17 cellular contexts compared by ENCODE assay signal in genomic region chr14:95316826-95317225, GRCh38. TPM values are rescaled to one million over a fixed set of nuclear protein-coding genes. Genes with fewer than 3 reads are reported as not detected.
DNase-seq lines count a peak whose midpoint lies in the region; ATAC-seq and TF ChIP-seq lines count a peak whose summit lies in the region.
"Had no signal": no experiment of that assay in that cellular context is flagged by ENCODE, and none has a peak within 500 bp of the region (broad histone marks: within the 10 kb centered on the region; RNA-seq: fewer than 3 reads in every experiment).

No MANE protein-coding gene starts in this region.

- no peaks in the 10 kb centered on the region for H3K79me2 ChIP-seq in SK-N-SH (ENCODE audit: insufficient read depth)

- no peak for TF ChIP-seq EP300 in SK-N-SH (IDR thresholded peaks at IDR 0.05; ENCODE audit: borderline replicate concordance in 1 of 2, low read depth in 1 of 2, low read length in 1 of 2)

- POLR2A ChIA-PET in SK-N-SH (lab: Yijun Ruan, JAX) = no interaction called here
- POLR2A ChIA-PET in Panc1 (lab: Charles Lee) = no interaction called here

- ATAC-seq in SK-N-SH treated with all-trans-retinoic acid at 6 μM for 48 hours = no peak
- ATAC-seq in Panc1 = no peak
- ATAC-seq in lower lobe of right lung = no peak
- ATAC-seq: natural killer cell treated with Interleukin-12 subunit alpha and Interleukin-12 subunit beta and Interleukin-15 and Interleukin-18, amount 100 ng/mL, for 72 hours; stimulated activated naive B cell treated with anti-CD40 and anti-IgM and Interleukin-4, amounts not matched to agents 10 μg/mL and 1 μg/mL and 100 μg/mL, for 72 hours; upper lobe of right lung had no signal

- no peak for TF ChIP-seq CTCF in SK-N-SH (IDR thresholded peaks at IDR 0.05)
- no peak for TF ChIP-seq CTCF in Panc1 (IDR thresholded peaks at IDR 0.05)
- no peak for TF ChIP-seq CTCF in lower lobe of right lung (IDR thresholded peaks at IDR 0.05)

- intact Hi-C loops in Panc1 (cut with micrococcal nuclease; ENCODE audit: unreplicated experiment) = no loop called here
- intact Hi-C loops in lower lobe of right lung (cut with DNase I) = no loop called here

- in situ Hi-C loops in Panc1 (cut with HindIII; ENCODE audit: low pct_unique_long_range_greater_than_20kb, low sequenced_read_pairs) = no loop called here

- H3K4me3 ChIP-seq in SK-N-SH (ENCODE audit: low read depth in 2 of 2, low read length in 1 of 2) (no peak overlapping the region), Panc1 (ENCODE audit: low read depth in 2 of 2, low read length in 2 of 2) (peak overlapping the region in 1 of 2 experiments; percentile 72; a peak in 2 of 4 replicates), lower lobe of right lung (no peak overlapping the region)
- H3K4me3 ChIP-seq: upper lobe of right lung had no signal

- CTCF ChIA-PET in SK-N-SH (lab: Yijun Ruan, JAX) = interaction anchor here (0.6 to 2.7 kb wide), 3 partner anchors 9 to 179 kb away, joined by 3 to 14 read pairs (median 4); no protein-coding TSS in a partner anchor
- CTCF ChIA-PET in Panc1 (lab: Charles Lee) = no interaction called here

- no peaks in the 10 kb centered on the region for H4K20me1 ChIP-seq in SK-N-SH (ENCODE audit: insufficient read depth)

- no peak overlapping the region for H3K27ac ChIP-seq in SK-N-SH (ENCODE audit: low read depth in 2 of 2, low read length in 1 of 2)
- H3K27ac ChIP-seq in Panc1 (ENCODE audit: low read length) = peak overlapping the region; percentile 7; the same call in 1 of the 2 replicates
- H3K27ac ChIP-seq in lower lobe of right lung = no peak overlapping the region
- peak overlapping the region; percentile 97 for H3K27ac ChIP-seq in substantia nigra (ENCODE audit: low read depth, low read length, poor library complexity, severe bottlenecking)
- H3K27ac ChIP-seq: upper lobe of right lung had no signal

- DNase-seq in SK-N-SH (peak; percentile 59), Panc1 (ENCODE audit: low read depth, low spot score) (no peak), lower lobe of right lung (peak; percentile 26), substantia nigra (lab: John Stamatoyannopoulos, UW) (peak in 2 of 49 donors; percentile 16 to 48), NCI-H446 treated with DMSO at 0.1 percent for 48 hours (lab: John Stamatoyannopoulos, UW) (no peak), NCI-H446 (lab: John Stamatoyannopoulos, UW) (no peak), DMS53 treated with DMSO at 0.1 percent for 48 hours (lab: John Stamatoyannopoulos, UW; ENCODE audit: unreplicated experiment) (no peak)
- DNase-seq: ACHN; activated CD4-positive, alpha-beta T cell treated with anti-CD3 and anti-CD28 coated beads for 1 hour; CD4-positive, alpha-beta T cell; DND-41; effector memory CD4-positive, alpha-beta T cell; NCI-H510A treated with DMSO at 0.1 percent for 48 hours; stimulated activated naive B cell treated with anti-CD40 and anti-IgM and Interleukin-4, amounts not matched to agents 10 μg/mL and 1 μg/mL and 100 μg/mL, for 72 hours; upper lobe of right lung had no signal

- H3K36me3 ChIP-seq in SK-N-SH (replicated peaks in 1 of 2; ENCODE audit: control insufficient read depth in 1 of 2, insufficient read depth in 2 of 2, low read length in 1 of 2) (no peaks in the 10 kb centered on the region), Panc1 (ENCODE audit: control insufficient read depth, insufficient read depth, low read length) (no peaks in the 10 kb centered on the region), lower lobe of right lung (no peaks in the 10 kb centered on the region)
- H3K36me3 ChIP-seq: upper lobe of right lung had no signal

- H3K9ac ChIP-seq in SK-N-SH = no peak overlapping the region

- H3K4me2 ChIP-seq in SK-N-SH = no peak overlapping the region

- no TSS peak for BruUV-seq in Panc1 (replicated peaks; lab: Mats Ljungman, UMichigan)

- peaks cover 13 to 26% of the 10 kb centered on the region in 2 experiments; a peak in 2 of 4 replicates for H3K4me1 ChIP-seq in SK-N-SH (ENCODE audit: control insufficient read depth in 1 of 2, insufficient read depth in 2 of 2, low read depth in 1 of 2, low read length in 1 of 2)
- peaks cover 38% of the 10 kb centered on the region for H3K4me1 ChIP-seq in Panc1 (ENCODE audit: control insufficient read depth, insufficient read depth, low read length)
- H3K4me1 ChIP-seq in lower lobe of right lung = peaks cover 44% of the 10 kb centered on the region

- WGBS in SK-N-SH (ENCODE audit: low lambda C conversion rate) = 82% methylated on average over 8 of the region's 8 CpGs

- TF ChIP-seq RAD21 in SK-N-SH (IDR thresholded peaks at IDR 0.05; ENCODE audit: low read length) = no peak

- peaks cover 7% of the 10 kb centered on the region for H3F3A ChIP-seq in SK-N-SH (replicated peaks; ENCODE audit: insufficient read depth)

- H3K9me2 ChIP-seq in SK-N-SH = no peaks in the 10 kb centered on the region

- H3K9me3 ChIP-seq in SK-N-SH (no peaks in the 10 kb centered on the region), Panc1 (ENCODE audit: control insufficient read depth, insufficient read depth, low read depth, low read length) (no peaks in the 10 kb centered on the region), lower lobe of right lung (no peaks in the 10 kb centered on the region)
- H3K9me3 ChIP-seq: upper lobe of right lung had no signal

- no peaks in the 10 kb centered on the region for H3K27me3 ChIP-seq in SK-N-SH (ENCODE audit: insufficient read depth)
- no peaks in the 10 kb centered on the region for H3K27me3 ChIP-seq in Panc1 (ENCODE audit: control insufficient read depth, insufficient read depth, low read length)
- H3K27me3 ChIP-seq in lower lobe of right lung (ENCODE audit: low read depth) = no peaks in the 10 kb centered on the region
- H3K27me3 ChIP-seq: upper lobe of right lung had no signal

- H2AFZ ChIP-seq in SK-N-SH (ENCODE audit: low read depth) = no peak overlapping the region

TF ChIP-seq in SK-N-SH, 30 proteins besides CTCF, POLR2A, EP300 and RAD21 (continues in another document):
- TF ChIP-seq TCF12 (IDR thresholded peaks at IDR 0.05) (no peak), CHD2 (IDR thresholded peaks at IDR 0.05; ENCODE audit: low read length, partially characterized antibody) (no peak), FOXM1 (IDR thresholded peaks at IDR 0.05; ENCODE audit: low read depth) (no peak), GATA2 (CRISPR knock-in tag; IDR thresholded peaks at IDR 0.05) (no peak), RXRA (IDR thresholded peaks at IDR 0.05; ENCODE audit: borderline replicate concordance, low read depth) (no peak), NFIC (IDR thresholded peaks at IDR 0.05; ENCODE audit: borderline replicate concordance) (no peak), YY1 (IDR thresholded peaks at IDR 0.05; ENCODE audit: low read depth) (no peak), EZH2phosphoT487 (IDR thresholded peaks at IDR 0.05; ENCODE audit: borderline replicate concordance, low read depth) (no peak), ELF1 (IDR thresholded peaks at IDR 0.05) (no peak), MXI1 (IDR thresholded peaks at IDR 0.05; ENCODE audit: low read depth, low read length) (no peak), SMC3 (IDR thresholded peaks at IDR 0.05; ENCODE audit: low read depth, low read length) (no peak), PBX3 (IDR thresholded peaks at IDR 0.05) (no peak)

TF ChIP-seq in SK-N-SH treated with all-trans-retinoic acid at 6 μM for 48 hours, 23 proteins besides CTCF, POLR2A, EP300 and RAD21 (continues in another document):
- TF ChIP-seq TCF4 (CRISPR knock-in tag; IDR thresholded peaks at IDR 0.05; ENCODE audit: borderline replicate concordance) = no peak
- TF ChIP-seq ARNTL (CRISPR knock-in tag; IDR thresholded peaks at IDR 0.05; ENCODE audit: borderline replicate concordance, low read depth) = no peak
- no peak for TF ChIP-seq ISL1 (CRISPR knock-in tag; IDR thresholded peaks at IDR 0.05)
- TF ChIP-seq PPARA (CRISPR knock-in tag; IDR thresholded peaks at IDR 0.05; ENCODE audit: borderline replicate concordance) = no peak
- no peak for TF ChIP-seq CSRNP3 (CRISPR knock-in tag; IDR thresholded peaks at IDR 0.05)
- no peak for TF ChIP-seq PATZ1 (CRISPR knock-in tag; IDR thresholded peaks at IDR 0.05; ENCODE audit: borderline replicate concordance)

RNA-seq across cellular contexts. Expression of gene CLMN, which starts 2.9 kb away (rescaled TPM):
- polyA plus RNA-seq in SK-N-SH (2012; rRNA removed) = 1.4 TPM in 2 replicates
- 1.3 TPM in 2 replicates for polyA plus RNA-seq in SK-N-SH (2012; cell fraction: cytosol; rRNA removed)
- polyA plus RNA-seq in SK-N-SH (2012; cell fraction: nucleus; rRNA removed) = 5.6 and 5.8 TPM in 2 replicates
- total RNA-seq in Panc1 (2021; ENCODE audit: unreplicated experiment) (34.9 TPM), lower lobe of right lung (26.8 TPM)
- 11.4 TPM for polyA plus RNA-seq in Panc1 (2012; ENCODE audit: insufficient read length)

Comparison
In these comparisons a context has a peak if more than half of its experiments do, and no peak if none do; other contexts are left out.
1. DNase-seq: peak in SK-N-SH (single experiment) and lower lobe of right lung (single experiment); none in Panc1 (single experiment), NCI-H446 treated with DMSO at 0.1 percent for 48 hours (single experiment), NCI-H446 (0 of 2) and DMS53 treated with DMSO at 0.1 percent for 48 hours (single experiment).
2. H3K27ac ChIP-seq: peak in Panc1 (single experiment) and substantia nigra (single experiment); none in SK-N-SH (0 of 2) and lower lobe of right lung (single experiment).